28 cellular contexts compared by ENCODE assay signal in genomic region chr20:22182148-22182547, GRCh38.
"Had no signal": no experiment of that assay in that cellular context is flagged by ENCODE, and none has a peak within 500 bp of the region (broad histone marks: within the 10 kb centered on the region; RNA-seq: fewer than 3 reads in every experiment).

No MANE protein-coding gene starts in this region.

- H3K4me3 ChIP-seq: neural progenitor cell, ovary, psoas muscle, skin epidermis, smooth muscle cell, spleen, suprapubic skin, testis, tibial artery, transverse colon, upper lobe of right lung, uterus had no signal

- H3K27ac ChIP-seq: neural progenitor cell, ovary, parathyroid adenoma, psoas muscle, skin epidermis, spleen, suprapubic skin, testis, tibial artery, transverse colon, upper lobe of right lung, uterus had no signal

- H3K4me1 ChIP-seq: parathyroid adenoma, psoas muscle, spleen, suprapubic skin, testis, tibial artery, transverse colon, upper lobe of right lung, uterus had no signal

- H3K79me2 ChIP-seq: parathyroid adenoma had no signal

- H3K36me3 ChIP-seq: neural progenitor cell, ovary, spleen, suprapubic skin, tibial artery, transverse colon, upper lobe of right lung, uterus had no signal

- ATAC-seq: natural killer cell; psoas muscle; right cardiac atrium; sciatic nerve; stimulated activated memory B cell treated with anti-CD40 and anti-IgM and Interleukin-4, amounts not matched to agents 10 μg/mL and 1 μg/mL and 100 μg/mL, for 72 hours; stimulated activated naive CD8-positive, alpha-beta T cell treated with anti-CD3 and anti-CD28 coated beads, Interleukin-15, amount 100 ng/mL, for 72 hours; stimulated activated naive CD8-positive, alpha-beta T cell treated with anti-CD3 and anti-CD28 coated beads, Interleukin-15, Interleukin-2, amounts not matched to agents 100 U/mL and 50 U/mL, for 24 hours; upper lobe of right lung had no signal

- DNase-seq: natural killer cell; occipital lobe; ovary; posterior cingulate gyrus; psoas muscle; right cardiac atrium; spleen; stimulated activated CD4-positive, alpha-beta T cell treated with anti-CD3 and anti-CD28 coated beads, Interleukin-12 subunit alpha, Interleukin-12 subunit beta, amount 100 ng/mL, for 4 hours; stimulated activated CD4-positive, alpha-beta T cell treated with anti-CD3 and anti-CD28 coated beads, Interleukin-1b, Interleukin-23, amount 100 ng/mL, for 48 hours; stimulated activated CD4-positive, alpha-beta T cell treated with anti-CD3 and anti-CD28 coated beads, Interleukin-4, amount 100 ng/mL, for 1 hour; stimulated activated CD4-positive, alpha-beta T cell treated with anti-CD3 and anti-CD28 coated beads, Interleukin-4, amount 100 ng/mL, for 4 hours; stimulated activated CD8-positive, alpha-beta memory T cell treated with anti-CD3 and anti-CD28 coated beads, Interleukin-4, amount 100 ng/mL, for 48 hours; stimulated activated naive CD4-positive, alpha-beta T cell; stimulated activated naive CD8-positive, alpha-beta T cell treated with anti-CD3 and anti-CD28 coated beads, Interleukin-15, amount 100 ng/mL, for 72 hours; stimulated activated naive CD8-positive, alpha-beta T cell treated with anti-CD3 and anti-CD28 coated beads, Interleukin-15, Interleukin-2, amounts not matched to agents 100 U/mL and 50 U/mL, for 24 hours; substantia nigra; testis; tibial artery; transverse colon; upper lobe of right lung; uterus had no signal

- H2AFZ ChIP-seq: neural progenitor cell, parathyroid adenoma had no signal

- H3K9ac ChIP-seq: neural progenitor cell, parathyroid adenoma had no signal

- H3K9me3 ChIP-seq: ovary, psoas muscle, suprapubic skin, testis, transverse colon, upper lobe of right lung, uterus had no signal

- H3K4me2 ChIP-seq: neural progenitor cell, smooth muscle cell had no signal

- H3K27me3 ChIP-seq: ovary, spleen, suprapubic skin, testis, tibial artery, transverse colon, upper lobe of right lung, uterus had no signal
